In genomic region chr15:70127288-70127746, GRCh38 we compare ENCODE assay signal across 1 cellular context.
TF ChIP-seq lines count a peak whose summit lies in the region.

No MANE protein-coding gene starts in this region.

TF ChIP-seq in GM12878, 131 proteins besides CTCF, POLR2A, EP300 and RAD21 (continued from another document and continues in another):
- TF ChIP-seq, protein P1, sequence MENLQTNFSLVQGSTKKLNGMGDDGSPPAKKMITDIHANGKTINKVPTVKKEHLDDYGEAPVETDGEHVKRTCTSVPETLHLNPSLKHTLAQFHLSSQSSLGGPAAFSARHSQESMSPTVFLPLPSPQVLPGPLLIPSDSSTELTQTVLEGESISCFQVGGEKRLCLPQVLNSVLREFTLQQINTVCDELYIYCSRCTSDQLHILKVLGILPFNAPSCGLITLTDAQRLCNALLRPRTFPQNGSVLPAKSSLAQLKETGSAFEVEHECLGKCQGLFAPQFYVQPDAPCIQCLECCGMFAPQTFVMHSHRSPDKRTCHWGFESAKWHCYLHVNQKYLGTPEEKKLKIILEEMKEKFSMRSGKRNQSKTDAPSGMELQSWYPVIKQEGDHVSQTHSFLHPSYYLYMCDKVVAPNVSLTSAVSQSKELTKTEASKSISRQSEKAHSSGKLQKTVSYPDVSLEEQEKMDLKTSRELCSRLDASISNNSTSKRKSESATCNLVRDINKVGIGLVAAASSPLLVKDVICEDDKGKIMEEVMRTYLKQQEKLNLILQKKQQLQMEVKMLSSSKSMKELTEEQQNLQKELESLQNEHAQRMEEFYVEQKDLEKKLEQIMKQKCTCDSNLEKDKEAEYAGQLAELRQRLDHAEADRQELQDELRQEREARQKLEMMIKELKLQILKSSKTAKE (IDR thresholded peaks at IDR 0.05; ENCODE audit: low read depth, poor library complexity, severe bottlenecking): no peak
- TF ChIP-seq MYC (IDR thresholded peaks at IDR 0.05; ENCODE audit: insufficient read depth, insufficient read length, insufficient replicate concordance, low read length, severe bottlenecking) (no peak), ETV6 (conservative IDR thresholded peaks at IDR 0.05 in 1 of 2, IDR thresholded peaks at IDR 0.05 in 1 of 2; ENCODE audit: borderline replicate concordance in 1 of 2, low read depth in 1 of 2) (no peak), DPF2 (IDR thresholded peaks at IDR 0.05) (no peak), SMARCA5 (IDR thresholded peaks at IDR 0.05) (no peak), BHLHE40 (IDR thresholded peaks at IDR 0.05; ENCODE audit: borderline replicate concordance in 1 of 2, low read depth in 2 of 2, low read length in 1 of 2) (no peak; a peak in 1 of 4 replicates), NRF1 (conservative IDR thresholded peaks at IDR 0.05; ENCODE audit: low read depth, low read length) (no peak), SREBF2 (IDR thresholded peaks at IDR 0.05; ENCODE audit: low read length) (no peak), NR2F1 (conservative IDR thresholded peaks at IDR 0.05) (peak; percentile 51; the same call in 1 of the 2 replicates), IKZF2 (IDR thresholded peaks at IDR 0.05) (peak; percentile 56 to 64; a peak in 3 of 4 replicates), PKNOX1 (IDR thresholded peaks at IDR 0.05) (no peak), REST (IDR thresholded peaks at IDR 0.05; ENCODE audit: low read depth, low read length) (no peak), WRNIP1 (IDR thresholded peaks at IDR 0.05; ENCODE audit: borderline replicate concordance, low read depth, low read length) (no peak), ZSCAN29 (IDR thresholded peaks at IDR 0.05) (no peak), CEBPZ (IDR thresholded peaks at IDR 0.05; ENCODE audit: low read depth, low read length) (no peak), MEF2B (IDR thresholded peaks at IDR 0.05; ENCODE audit: partially characterized antibody, poor library complexity, severe bottlenecking) (peak; percentile 81), BACH1 (IDR thresholded peaks at IDR 0.05; ENCODE audit: borderline replicate concordance) (no peak), MTA2 (IDR thresholded peaks at IDR 0.05; ENCODE audit: low read depth) (no peak), ATF7 (IDR thresholded peaks at IDR 0.05; ENCODE audit: low read depth) (no peak), GABPA (IDR thresholded peaks at IDR 0.05; ENCODE audit: low read depth) (no peak), STAT3 (IDR thresholded peaks at IDR 0.05; ENCODE audit: low read depth, low read length) (no peak), CHD4 (IDR thresholded peaks at IDR 0.05) (no peak)
- TF ChIP-seq, protein P2, sequence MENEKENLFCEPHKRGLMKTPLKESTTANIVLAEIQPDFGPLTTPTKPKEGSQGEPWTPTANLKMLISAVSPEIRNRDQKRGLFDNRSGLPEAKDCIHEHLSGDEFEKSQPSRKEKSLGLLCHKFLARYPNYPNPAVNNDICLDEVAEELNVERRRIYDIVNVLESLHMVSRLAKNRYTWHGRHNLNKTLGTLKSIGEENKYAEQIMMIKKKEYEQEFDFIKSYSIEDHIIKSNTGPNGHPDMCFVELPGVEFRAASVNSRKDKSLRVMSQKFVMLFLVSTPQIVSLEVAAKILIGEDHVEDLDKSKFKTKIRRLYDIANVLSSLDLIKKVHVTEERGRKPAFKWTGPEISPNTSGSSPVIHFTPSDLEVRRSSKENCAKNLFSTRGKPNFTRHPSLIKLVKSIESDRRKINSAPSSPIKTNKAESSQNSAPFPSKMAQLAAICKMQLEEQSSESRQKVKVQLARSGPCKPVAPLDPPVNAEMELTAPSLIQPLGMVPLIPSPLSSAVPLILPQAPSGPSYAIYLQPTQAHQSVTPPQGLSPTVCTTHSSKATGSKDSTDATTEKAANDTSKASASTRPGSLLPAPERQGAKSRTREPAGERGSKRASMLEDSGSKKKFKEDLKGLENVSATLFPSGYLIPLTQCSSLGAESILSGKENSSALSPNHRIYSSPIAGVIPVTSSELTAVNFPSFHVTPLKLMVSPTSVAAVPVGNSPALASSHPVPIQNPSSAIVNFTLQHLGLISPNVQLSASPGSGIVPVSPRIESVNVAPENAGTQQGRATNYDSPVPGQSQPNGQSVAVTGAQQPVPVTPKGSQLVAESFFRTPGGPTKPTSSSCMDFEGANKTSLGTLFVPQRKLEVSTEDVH (IDR thresholded peaks at IDR 0.05; ENCODE audit: low read depth, partially characterized antibody): no peak
- TF ChIP-seq, protein P3, sequence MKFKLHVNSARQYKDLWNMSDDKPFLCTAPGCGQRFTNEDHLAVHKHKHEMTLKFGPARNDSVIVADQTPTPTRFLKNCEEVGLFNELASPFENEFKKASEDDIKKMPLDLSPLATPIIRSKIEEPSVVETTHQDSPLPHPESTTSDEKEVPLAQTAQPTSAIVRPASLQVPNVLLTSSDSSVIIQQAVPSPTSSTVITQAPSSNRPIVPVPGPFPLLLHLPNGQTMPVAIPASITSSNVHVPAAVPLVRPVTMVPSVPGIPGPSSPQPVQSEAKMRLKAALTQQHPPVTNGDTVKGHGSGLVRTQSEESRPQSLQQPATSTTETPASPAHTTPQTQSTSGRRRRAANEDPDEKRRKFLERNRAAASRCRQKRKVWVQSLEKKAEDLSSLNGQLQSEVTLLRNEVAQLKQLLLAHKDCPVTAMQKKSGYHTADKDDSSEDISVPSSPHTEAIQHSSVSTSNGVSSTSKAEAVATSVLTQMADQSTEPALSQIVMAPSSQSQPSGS (IDR thresholded peaks at IDR 0.05; ENCODE audit: low read length): no peak
- TF ChIP-seq, protein P4, sequence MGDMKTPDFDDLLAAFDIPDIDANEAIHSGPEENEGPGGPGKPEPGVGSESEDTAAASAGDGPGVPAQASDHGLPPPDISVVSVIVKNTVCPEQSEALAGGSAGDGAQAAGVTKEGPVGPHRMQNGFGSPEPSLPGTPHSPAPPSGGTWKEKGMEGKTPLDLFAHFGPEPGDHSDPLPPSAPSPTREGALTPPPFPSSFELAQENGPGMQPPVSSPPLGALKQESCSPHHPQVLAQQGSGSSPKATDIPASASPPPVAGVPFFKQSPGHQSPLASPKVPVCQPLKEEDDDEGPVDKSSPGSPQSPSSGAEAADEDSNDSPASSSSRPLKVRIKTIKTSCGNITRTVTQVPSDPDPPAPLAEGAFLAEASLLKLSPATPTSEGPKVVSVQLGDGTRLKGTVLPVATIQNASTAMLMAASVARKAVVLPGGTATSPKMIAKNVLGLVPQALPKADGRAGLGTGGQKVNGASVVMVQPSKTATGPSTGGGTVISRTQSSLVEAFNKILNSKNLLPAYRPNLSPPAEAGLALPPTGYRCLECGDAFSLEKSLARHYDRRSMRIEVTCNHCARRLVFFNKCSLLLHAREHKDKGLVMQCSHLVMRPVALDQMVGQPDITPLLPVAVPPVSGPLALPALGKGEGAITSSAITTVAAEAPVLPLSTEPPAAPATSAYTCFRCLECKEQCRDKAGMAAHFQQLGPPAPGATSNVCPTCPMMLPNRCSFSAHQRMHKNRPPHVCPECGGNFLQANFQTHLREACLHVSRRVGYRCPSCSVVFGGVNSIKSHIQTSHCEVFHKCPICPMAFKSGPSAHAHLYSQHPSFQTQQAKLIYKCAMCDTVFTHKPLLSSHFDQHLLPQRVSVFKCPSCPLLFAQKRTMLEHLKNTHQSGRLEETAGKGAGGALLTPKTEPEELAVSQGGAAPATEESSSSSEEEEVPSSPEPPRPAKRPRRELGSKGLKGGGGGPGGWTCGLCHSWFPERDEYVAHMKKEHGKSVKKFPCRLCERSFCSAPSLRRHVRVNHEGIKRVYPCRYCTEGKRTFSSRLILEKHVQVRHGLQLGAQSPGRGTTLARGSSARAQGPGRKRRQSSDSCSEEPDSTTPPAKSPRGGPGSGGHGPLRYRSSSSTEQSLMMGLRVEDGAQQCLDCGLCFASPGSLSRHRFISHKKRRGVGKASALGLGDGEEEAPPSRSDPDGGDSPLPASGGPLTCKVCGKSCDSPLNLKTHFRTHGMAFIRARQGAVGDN (IDR thresholded peaks at IDR 0.05): no peak
- TF ChIP-seq, protein P5, sequence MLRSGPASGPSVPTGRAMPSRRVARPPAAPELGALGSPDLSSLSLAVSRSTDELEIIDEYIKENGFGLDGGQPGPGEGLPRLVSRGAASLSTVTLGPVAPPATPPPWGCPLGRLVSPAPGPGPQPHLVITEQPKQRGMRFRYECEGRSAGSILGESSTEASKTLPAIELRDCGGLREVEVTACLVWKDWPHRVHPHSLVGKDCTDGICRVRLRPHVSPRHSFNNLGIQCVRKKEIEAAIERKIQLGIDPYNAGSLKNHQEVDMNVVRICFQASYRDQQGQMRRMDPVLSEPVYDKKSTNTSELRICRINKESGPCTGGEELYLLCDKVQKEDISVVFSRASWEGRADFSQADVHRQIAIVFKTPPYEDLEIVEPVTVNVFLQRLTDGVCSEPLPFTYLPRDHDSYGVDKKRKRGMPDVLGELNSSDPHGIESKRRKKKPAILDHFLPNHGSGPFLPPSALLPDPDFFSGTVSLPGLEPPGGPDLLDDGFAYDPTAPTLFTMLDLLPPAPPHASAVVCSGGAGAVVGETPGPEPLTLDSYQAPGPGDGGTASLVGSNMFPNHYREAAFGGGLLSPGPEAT (IDR thresholded peaks at IDR 0.05; ENCODE audit: low read depth): peak; percentile 13; the same call in 1 of the 2 replicates
- TF ChIP-seq, protein P6, sequence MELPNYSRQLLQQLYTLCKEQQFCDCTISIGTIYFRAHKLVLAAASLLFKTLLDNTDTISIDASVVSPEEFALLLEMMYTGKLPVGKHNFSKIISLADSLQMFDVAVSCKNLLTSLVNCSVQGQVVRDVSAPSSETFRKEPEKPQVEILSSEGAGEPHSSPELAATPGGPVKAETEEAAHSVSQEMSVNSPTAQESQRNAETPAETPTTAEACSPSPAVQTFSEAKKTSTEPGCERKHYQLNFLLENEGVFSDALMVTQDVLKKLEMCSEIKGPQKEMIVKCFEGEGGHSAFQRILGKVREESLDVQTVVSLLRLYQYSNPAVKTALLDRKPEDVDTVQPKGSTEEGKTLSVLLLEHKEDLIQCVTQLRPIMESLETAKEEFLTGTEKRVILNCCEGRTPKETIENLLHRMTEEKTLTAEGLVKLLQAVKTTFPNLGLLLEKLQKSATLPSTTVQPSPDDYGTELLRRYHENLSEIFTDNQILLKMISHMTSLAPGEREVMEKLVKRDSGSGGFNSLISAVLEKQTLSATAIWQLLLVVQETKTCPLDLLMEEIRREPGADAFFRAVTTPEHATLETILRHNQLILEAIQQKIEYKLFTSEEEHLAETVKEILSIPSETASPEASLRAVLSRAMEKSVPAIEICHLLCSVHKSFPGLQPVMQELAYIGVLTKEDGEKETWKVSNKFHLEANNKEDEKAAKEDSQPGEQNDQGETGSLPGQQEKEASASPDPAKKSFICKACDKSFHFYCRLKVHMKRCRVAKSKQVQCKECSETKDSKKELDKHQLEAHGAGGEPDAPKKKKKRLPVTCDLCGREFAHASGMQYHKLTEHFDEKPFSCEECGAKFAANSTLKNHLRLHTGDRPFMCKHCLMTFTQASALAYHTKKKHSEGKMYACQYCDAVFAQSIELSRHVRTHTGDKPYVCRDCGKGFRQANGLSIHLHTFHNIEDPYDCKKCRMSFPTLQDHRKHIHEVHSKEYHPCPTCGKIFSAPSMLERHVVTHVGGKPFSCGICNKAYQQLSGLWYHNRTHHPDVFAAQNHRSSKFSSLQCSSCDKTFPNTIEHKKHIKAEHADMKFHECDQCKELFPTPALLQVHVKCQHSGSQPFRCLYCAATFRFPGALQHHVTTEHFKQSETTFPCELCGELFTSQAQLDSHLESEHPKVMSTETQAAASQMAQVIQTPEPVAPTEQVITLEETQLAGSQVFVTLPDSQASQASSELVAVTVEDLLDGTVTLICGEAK (IDR thresholded peaks at IDR 0.05; ENCODE audit: borderline replicate concordance): no peak
